1 cellular context compared by ENCODE assay signal in the genomic region with DNA sequence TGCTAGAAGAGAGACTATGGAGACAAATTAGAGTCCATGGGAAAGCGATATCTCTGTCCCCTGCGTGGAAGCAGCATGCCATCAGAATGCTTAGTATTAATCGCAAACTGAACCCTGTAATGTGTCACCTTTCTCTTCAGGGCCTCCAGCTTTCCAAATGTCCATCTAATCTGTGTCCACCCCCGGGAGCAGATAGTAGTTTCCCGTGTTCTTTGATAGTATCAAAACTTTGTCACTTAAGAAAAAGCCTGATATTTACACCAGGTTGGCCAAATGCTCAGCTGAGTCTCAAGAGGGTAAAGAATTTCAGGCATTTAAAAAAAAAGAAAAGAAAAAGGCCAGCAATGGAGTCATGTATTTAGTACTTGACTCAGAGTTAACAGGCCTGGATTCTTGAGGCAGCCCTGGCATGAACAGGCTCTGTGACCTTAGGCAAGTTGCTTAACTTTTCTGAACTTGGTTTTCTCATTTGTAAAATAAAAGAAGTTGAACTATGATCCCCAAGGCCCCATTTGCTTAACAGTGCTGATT.
TF ChIP-seq lines count a peak whose summit lies in the region.

No MANE protein-coding gene starts in this region.

TF ChIP-seq in HepG2, 621 proteins besides CTCF, POLR2A, EP300 and RAD21:
- TF ChIP-seq, protein P1, sequence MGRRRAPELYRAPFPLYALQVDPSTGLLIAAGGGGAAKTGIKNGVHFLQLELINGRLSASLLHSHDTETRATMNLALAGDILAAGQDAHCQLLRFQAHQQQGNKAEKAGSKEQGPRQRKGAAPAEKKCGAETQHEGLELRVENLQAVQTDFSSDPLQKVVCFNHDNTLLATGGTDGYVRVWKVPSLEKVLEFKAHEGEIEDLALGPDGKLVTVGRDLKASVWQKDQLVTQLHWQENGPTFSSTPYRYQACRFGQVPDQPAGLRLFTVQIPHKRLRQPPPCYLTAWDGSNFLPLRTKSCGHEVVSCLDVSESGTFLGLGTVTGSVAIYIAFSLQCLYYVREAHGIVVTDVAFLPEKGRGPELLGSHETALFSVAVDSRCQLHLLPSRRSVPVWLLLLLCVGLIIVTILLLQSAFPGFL (CRISPR knock-in tag; IDR thresholded peaks at IDR 0.05), result no peak
- TF ChIP-seq ZNF768 (CRISPR knock-in tag; IDR thresholded peaks at IDR 0.05), result peak; percentile 76; the same call in 1 of the 2 replicates
- TF ChIP-seq JUNB (CRISPR knock-in tag; IDR thresholded peaks at IDR 0.05; ENCODE audit: borderline replicate concordance), result no peak
- no peak for TF ChIP-seq MAFK (conservative IDR thresholded peaks at IDR 0.05 in 1 of 2, IDR thresholded peaks at IDR 0.05 in 1 of 2; ENCODE audit: low read length in 2 of 2)
- no peak for TF ChIP-seq CREB1 (IDR thresholded peaks at IDR 0.05)
- no peak for TF ChIP-seq CREB1 (CRISPR knock-in tag; IDR thresholded peaks at IDR 0.05)
- TF ChIP-seq, protein P2, sequence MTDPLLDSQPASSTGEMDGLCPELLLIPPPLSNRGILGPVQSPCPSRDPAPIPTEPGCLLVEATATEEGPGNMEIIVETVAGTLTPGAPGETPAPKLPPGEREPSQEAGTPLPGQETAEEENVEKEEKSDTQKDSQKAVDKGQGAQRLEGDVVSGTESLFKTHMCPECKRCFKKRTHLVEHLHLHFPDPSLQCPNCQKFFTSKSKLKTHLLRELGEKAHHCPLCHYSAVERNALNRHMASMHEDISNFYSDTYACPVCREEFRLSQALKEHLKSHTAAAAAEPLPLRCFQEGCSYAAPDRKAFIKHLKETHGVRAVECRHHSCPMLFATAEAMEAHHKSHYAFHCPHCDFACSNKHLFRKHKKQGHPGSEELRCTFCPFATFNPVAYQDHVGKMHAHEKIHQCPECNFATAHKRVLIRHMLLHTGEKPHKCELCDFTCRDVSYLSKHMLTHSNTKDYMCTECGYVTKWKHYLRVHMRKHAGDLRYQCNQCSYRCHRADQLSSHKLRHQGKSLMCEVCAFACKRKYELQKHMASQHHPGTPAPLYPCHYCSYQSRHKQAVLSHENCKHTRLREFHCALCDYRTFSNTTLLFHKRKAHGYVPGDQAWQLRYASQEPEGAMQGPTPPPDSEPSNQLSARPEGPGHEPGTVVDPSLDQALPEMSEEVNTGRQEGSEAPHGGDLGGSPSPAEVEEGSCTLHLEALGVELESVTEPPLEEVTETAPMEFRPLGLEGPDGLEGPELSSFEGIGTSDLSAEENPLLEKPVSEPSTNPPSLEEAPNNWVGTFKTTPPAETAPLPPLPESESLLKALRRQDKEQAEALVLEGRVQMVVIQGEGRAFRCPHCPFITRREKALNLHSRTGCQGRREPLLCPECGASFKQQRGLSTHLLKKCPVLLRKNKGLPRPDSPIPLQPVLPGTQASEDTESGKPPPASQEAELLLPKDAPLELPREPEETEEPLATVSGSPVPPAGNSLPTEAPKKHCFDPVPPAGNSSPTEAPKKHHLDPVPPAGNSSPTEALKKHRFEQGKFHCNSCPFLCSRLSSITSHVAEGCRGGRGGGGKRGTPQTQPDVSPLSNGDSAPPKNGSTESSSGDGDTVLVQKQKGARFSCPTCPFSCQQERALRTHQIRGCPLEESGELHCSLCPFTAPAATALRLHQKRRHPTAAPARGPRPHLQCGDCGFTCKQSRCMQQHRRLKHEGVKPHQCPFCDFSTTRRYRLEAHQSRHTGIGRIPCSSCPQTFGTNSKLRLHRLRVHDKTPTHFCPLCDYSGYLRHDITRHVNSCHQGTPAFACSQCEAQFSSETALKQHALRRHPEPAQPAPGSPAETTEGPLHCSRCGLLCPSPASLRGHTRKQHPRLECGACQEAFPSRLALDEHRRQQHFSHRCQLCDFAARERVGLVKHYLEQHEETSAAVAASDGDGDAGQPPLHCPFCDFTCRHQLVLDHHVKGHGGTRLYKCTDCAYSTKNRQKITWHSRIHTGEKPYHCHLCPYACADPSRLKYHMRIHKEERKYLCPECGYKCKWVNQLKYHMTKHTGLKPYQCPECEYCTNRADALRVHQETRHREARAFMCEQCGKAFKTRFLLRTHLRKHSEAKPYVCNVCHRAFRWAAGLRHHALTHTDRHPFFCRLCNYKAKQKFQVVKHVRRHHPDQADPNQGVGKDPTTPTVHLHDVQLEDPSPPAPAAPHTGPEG (CRISPR knock-in tag; IDR thresholded peaks at IDR 0.05), result no peak
- TF ChIP-seq HES4 (CRISPR knock-in tag; IDR thresholded peaks at IDR 0.05; ENCODE audit: borderline replicate concordance), result no peak
